Comparison of ENCODE assay signal across 10 cellular contexts in the genomic region with DNA sequence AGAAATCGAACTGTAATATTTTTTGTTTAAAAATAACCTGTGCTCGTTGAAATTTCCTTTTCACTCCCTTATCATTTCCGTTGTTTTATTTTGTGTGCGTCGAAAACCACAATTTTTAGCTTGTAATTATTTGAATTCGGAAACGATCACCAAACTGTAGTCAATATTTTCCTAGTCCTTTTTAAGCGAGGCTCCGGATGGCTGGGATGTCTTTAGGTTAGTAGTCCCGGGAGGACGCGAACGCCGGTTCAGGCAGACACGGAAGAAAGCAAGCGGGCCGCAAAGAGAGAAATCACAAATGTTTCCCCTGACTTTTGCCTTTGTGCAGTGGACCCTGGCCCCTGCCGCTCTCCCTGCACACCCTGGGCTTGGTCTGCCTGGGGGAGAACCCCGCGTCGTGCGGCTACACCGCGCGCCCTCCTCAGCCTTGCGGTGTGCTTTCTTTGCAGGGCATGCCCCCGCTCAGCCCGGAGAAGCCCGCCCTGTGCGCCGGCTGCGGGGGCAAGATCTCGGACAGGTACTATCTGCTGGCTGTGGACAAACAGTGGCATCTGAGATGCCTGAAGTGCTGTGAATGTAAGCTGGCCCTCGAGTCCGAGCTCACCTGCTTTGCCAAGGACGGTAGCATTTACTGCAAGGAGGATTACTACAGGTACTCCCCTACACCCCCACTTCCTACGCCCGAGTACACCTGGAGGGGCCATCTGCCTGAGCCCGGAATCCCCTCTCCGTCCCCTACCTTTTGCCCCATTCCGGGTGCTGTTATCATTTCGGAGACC. TPM values are rescaled to one million over a fixed set of nuclear protein-coding genes. Genes with fewer than 3 reads are reported as not detected.
DNase-seq lines count a peak whose midpoint lies in the region; ATAC-seq and TF ChIP-seq lines count a peak whose summit lies in the region.
"Had no signal": no experiment of that assay in that cellular context is flagged by ENCODE, and none has a peak within 500 bp of the region (broad histone marks: within the 10 kb centered on the region; RNA-seq: fewer than 3 reads in every experiment).

No MANE protein-coding gene starts in this region.

- peaks cover 69% of the 10 kb centered on the region for H3K27me3 Mint-ChIP-seq in activated naive CD8-positive, alpha-beta T cell
- H3K27me3 Mint-ChIP-seq in naive B cell: peaks cover 86 to 92% (median 91%) of the 10 kb centered on the region in 3 donors
- peaks cover 95% of the 10 kb centered on the region for H3K27me3 Mint-ChIP-seq in osteocyte (ENCODE audit: unreplicated experiment)

- H4K20me1 ChIP-seq in BLaER1: peaks cover 81% of the 10 kb centered on the region

- H3K27me3 ChIP-seq in BLaER1: peaks cover 87% of the 10 kb centered on the region
- H3K27me3 ChIP-seq: ovary had no signal

- peaks cover 58% of the 10 kb centered on the region for H3K4me1 Mint-ChIP-seq in activated naive CD8-positive, alpha-beta T cell (ENCODE audit: low read depth)
- H3K4me1 Mint-ChIP-seq in naive B cell (peaks cover 54 to 68% (median 65%) of the 10 kb centered on the region in 3 donors), osteocyte (ENCODE audit: unreplicated experiment) (peaks cover 40% of the 10 kb centered on the region)

- H3K4me3 ChIP-seq in BLaER1: no peak overlapping the region

- no peak overlapping the region for H3K9ac ChIP-seq in BLaER1

- no peaks in the 10 kb centered on the region for H3K36me3 ChIP-seq in BLaER1
- H3K36me3 ChIP-seq: ovary had no signal

- peak overlapping the region; percentile 84 for H3K4me3 Mint-ChIP-seq in activated naive CD8-positive, alpha-beta T cell
- H3K4me3 Mint-ChIP-seq in naive B cell (peak overlapping the region; percentile 72 to 90 (median 86)), osteocyte (ENCODE audit: unreplicated experiment) (no peak overlapping the region)

- H3K36me3 Mint-ChIP-seq in activated naive CD8-positive, alpha-beta T cell: no peaks in the 10 kb centered on the region
- H3K36me3 Mint-ChIP-seq in naive B cell: peaks cover 0 to 4% of the 10 kb centered on the region in 2 donors
- peaks cover 3% of the 10 kb centered on the region for H3K36me3 Mint-ChIP-seq in osteocyte (ENCODE audit: unreplicated experiment)

- no peaks in the 10 kb centered on the region for H3K9me3 Mint-ChIP-seq in activated naive CD8-positive, alpha-beta T cell (ENCODE audit: low read depth)
- peaks cover 0 to 5% (median 0%) of the 10 kb centered on the region in 7 donors for H3K9me3 Mint-ChIP-seq in naive B cell
- H3K9me3 Mint-ChIP-seq in osteocyte (ENCODE audit: unreplicated experiment): no peaks in the 10 kb centered on the region

- peak; percentile 23 to 30 for ATAC-seq in naive B cell (ENCODE audit: low read depth in 2 of 2)
- no peak for ATAC-seq in GM18907 (IDR thresholded peaks at IDR 0.05; ENCODE audit: unreplicated experiment)

- H3K27ac Mint-ChIP-seq in activated naive CD8-positive, alpha-beta T cell: no peak overlapping the region
- H3K27ac Mint-ChIP-seq in naive B cell (peak overlapping the region in 2 of 6 donors; percentile 64 to 91), osteocyte (ENCODE audit: unreplicated experiment) (no peak overlapping the region)

- TF ChIP-seq CTCF in GM13976 (IDR thresholded peaks at IDR 0.05; ENCODE audit: borderline replicate concordance, control extremely low read depth, extremely low read depth, insufficient read depth, missing control alignments) (no peak), osteocyte (IDR thresholded peaks at IDR 0.05) (no peak)

- DNase-seq in GM13976 (ENCODE audit: low spot score): peak; percentile 40
- no peak for DNase-seq in naive B cell
- no peak for DNase-seq in nucleus accumbens (lab: John Stamatoyannopoulos, UW)
- no peak for DNase-seq in NCI-H1694 treated with DMSO at 0.1 percent for 48 hours (lab: John Stamatoyannopoulos, UW)
- no peak for DNase-seq in osteocyte (ENCODE audit: extremely low spot score, unreplicated experiment)
- DNase-seq: head of caudate nucleus had no signal

- no peak overlapping the region for H3K27ac ChIP-seq in BLaER1

- H3K4me2 ChIP-seq in BLaER1: peak overlapping the region; percentile 42

- H3K9me3 ChIP-seq in BLaER1: peaks cover 14% of the 10 kb centered on the region; the same call in 1 of the 2 replicates
- H3K9me3 ChIP-seq: ovary had no signal

- peaks cover 10% of the 10 kb centered on the region for H3K4me1 ChIP-seq in BLaER1

- in situ Hi-C loops in GM13976 (cut with MboI; ENCODE audit: low sequenced_read_pairs, unreplicated experiment): no loop called here

RNA-seq across cellular contexts. Expression of gene LHX9, which starts 2.5 kb away (rescaled TPM):
- not detected for polyA plus RNA-seq in naive B cell (ENCODE audit: low read depth in 6 of 6)
- not detected in 2 replicates for total RNA-seq in osteocyte

RNA-seq across cellular contexts. Expression of gene C1orf53, which starts 17.3 kb away (rescaled TPM):
- polyA plus RNA-seq in naive B cell (ENCODE audit: low read depth in 6 of 6): not detected
- 2.1 and 2.6 TPM in 2 replicates for total RNA-seq in osteocyte
